In genomic region chr17:39639566-39640458, GRCh38 we compare ENCODE assay signal across 17 cellular contexts. TPM values are rescaled to one million over a fixed set of nuclear protein-coding genes. Genes with fewer than 3 reads are reported as not detected.
A peak's percentile ranks its signal among the peaks of the same experiment; 100 is the strongest.
DNase-seq lines count a peak whose midpoint lies in the region; ATAC-seq and TF ChIP-seq lines count a peak whose summit lies in the region.
"Had no signal": no experiment of that assay in that cellular context is flagged by ENCODE, and none has a peak within 500 bp of the region (broad histone marks: within the 10 kb centered on the region; RNA-seq: fewer than 3 reads in every experiment).

No MANE protein-coding gene starts in this region.

- no peak overlapping the region for H3K56ac ChIP-seq in IMR-90 (ENCODE audit: extremely low read depth, insufficient read depth, low read length)

- no peak overlapping the region for H3K23ac ChIP-seq in IMR-90 (ENCODE audit: low read depth, low read length)

- H3K79me1 ChIP-seq in IMR-90 (ENCODE audit: low read depth in 1 of 2, low read length in 2 of 2) = peaks cover 39 to 86% of the 10 kb centered on the region in 2 experiments

- no peak overlapping the region for H3K4me3 ChIP-seq in CD4-positive, alpha-beta memory T cell (ENCODE audit: low read length in 2 of 2)
- no peak overlapping the region for H3K4me3 ChIP-seq in IMR-90 (ENCODE audit: insufficient read depth, low read depth, low read length)
- H3K4me3 ChIP-seq: esophagus squamous epithelium, thyroid gland had no signal

- POLR2A ChIA-PET in CD4-positive, alpha-beta memory T cell (lab: Charles Lee; ENCODE audit: partially characterized antibody) = interaction anchor here (1.0 to 1.5 kb wide), 3 partner anchors 13 to 114 kb away, joined by 3 read pairs; no protein-coding TSS in a partner anchor
- POLR2A ChIA-PET in IMR-90 (lab: Charles Lee; ENCODE audit: unreplicated experiment) = no interaction called here

- no peak overlapping the region for H4K8ac ChIP-seq in IMR-90 (ENCODE audit: low read depth in 2 of 2, low read length in 2 of 2)

- peak overlapping the region in 7 of 8 donors; percentile 17 to 64 (median 50) for H3K4me3 Mint-ChIP-seq in CD4-positive, alpha-beta memory T cell
- peak overlapping the region; percentile 19 to 52 for H3K4me3 Mint-ChIP-seq in effector memory CD8-positive, alpha-beta T cell
- peak overlapping the region; percentile 8 for H3K4me3 Mint-ChIP-seq in nephron progenitor cell

- no peak overlapping the region for H4K91ac ChIP-seq in IMR-90 (ENCODE audit: insufficient read depth, low read depth, low read length)

- no peak overlapping the region for H3K4me2 ChIP-seq in IMR-90 (ENCODE audit: low read depth, low read length)

- WGBS in IMR-90 (ENCODE audit: extremely low coverage in 2 of 2, insufficient read length in 1 of 2), 2 experiments = 91% methylated on average over 10 of the region's 11 CpGs; no CpG with 5 or more reads in 1 of the 2 experiments

- H3K36me3 Mint-ChIP-seq in CD4-positive, alpha-beta memory T cell = peaks cover 0 to 17% of the 10 kb centered on the region in 2 donors
- H3K36me3 Mint-ChIP-seq in effector memory CD8-positive, alpha-beta T cell (ENCODE audit: insufficient read depth) = peaks cover 1% of the 10 kb centered on the region
- no peaks in the 10 kb centered on the region for H3K36me3 Mint-ChIP-seq in nephron progenitor cell (ENCODE audit: low read depth)

- no peak overlapping the region for H3K4ac ChIP-seq in IMR-90 (ENCODE audit: low read depth, low read length)

- peaks cover 75% of the 10 kb centered on the region for H3K4me1 ChIP-seq in CD4-positive, alpha-beta memory T cell (ENCODE audit: insufficient read depth, low read length)
- peaks cover 25% of the 10 kb centered on the region for H3K4me1 ChIP-seq in IMR-90 (ENCODE audit: control insufficient read depth, insufficient read depth, low read length)

- peak overlapping the region in 6 of 7 donors; percentile 4 to 68 (median 32) for H3K27ac Mint-ChIP-seq in CD4-positive, alpha-beta memory T cell
- H3K27ac Mint-ChIP-seq in effector memory CD8-positive, alpha-beta T cell = peak overlapping the region in 1 of 2 donors; percentile 20
- H3K27ac Mint-ChIP-seq in nephron progenitor cell = no peak overlapping the region

- no peaks in the 10 kb centered on the region for H3K9me3 ChIP-seq in CD4-positive, alpha-beta memory T cell (ENCODE audit: control insufficient read depth in 1 of 2, low read length in 2 of 2)
- no peaks in the 10 kb centered on the region for H3K9me3 ChIP-seq in IMR-90 (ENCODE audit: control insufficient read depth, insufficient read depth, low read length)
- H3K9me3 ChIP-seq: esophagus squamous epithelium, thyroid gland had no signal

- no peaks in the 10 kb centered on the region for H3K27me3 ChIP-seq in CD4-positive, alpha-beta memory T cell (ENCODE audit: insufficient read depth, low read length)
- no peaks in the 10 kb centered on the region for H3K27me3 ChIP-seq in IMR-90 (ENCODE audit: control insufficient read depth, insufficient read depth, low read length)
- H3K27me3 ChIP-seq: esophagus squamous epithelium, thyroid gland had no signal

- no peak for TF ChIP-seq RAD21 in IMR-90 (IDR thresholded peaks at IDR 0.05; ENCODE audit: low read length)

- H4K20me1 ChIP-seq in IMR-90 (ENCODE audit: insufficient read depth, low read length) = peaks cover 46% of the 10 kb centered on the region

- H3K9me1 ChIP-seq in IMR-90 (ENCODE audit: insufficient read depth, low read length) = peaks cover 49% of the 10 kb centered on the region

- no peak overlapping the region for H2AK5ac ChIP-seq in IMR-90 (ENCODE audit: low read depth, low read length)

- H2BK15ac ChIP-seq in IMR-90 (ENCODE audit: low read depth, low read length) = no peak overlapping the region

- H3K27ac ChIP-seq in CD4-positive, alpha-beta memory T cell (ENCODE audit: low read depth, low read length) = no peak overlapping the region
- no peak overlapping the region for H3K27ac ChIP-seq in IMR-90 (ENCODE audit: insufficient read depth, low read length)
- H3K27ac ChIP-seq: esophagus squamous epithelium had no signal

- H3K4me1 Mint-ChIP-seq in CD4-positive, alpha-beta memory T cell = peaks cover 40 to 82% (median 63%) of the 10 kb centered on the region in 4 donors
- peaks cover 68 to 69% of the 10 kb centered on the region in 2 donors for H3K4me1 Mint-ChIP-seq in effector memory CD8-positive, alpha-beta T cell (ENCODE audit: low read depth in 2 of 2)
- peaks cover 91% of the 10 kb centered on the region for H3K4me1 Mint-ChIP-seq in nephron progenitor cell

- H2BK20ac ChIP-seq in IMR-90 (ENCODE audit: low read depth, low read length) = no peak overlapping the region

- TF ChIP-seq POLR2A in IMR-90 (IDR thresholded peaks at IDR 0.05; ENCODE audit: low read depth, low read length) = no peak

- H2BK120ac ChIP-seq in IMR-90 (ENCODE audit: low read depth, low read length) = no peak overlapping the region

- BruUV-seq in IMR-90 (replicated peaks; lab: Mats Ljungman, UMichigan) = no TSS peak

- no peak for TF ChIP-seq CTCF in IMR-90 (conservative IDR thresholded peaks at IDR 0.05; ENCODE audit: low read depth, low read length)
- no peak for TF ChIP-seq CTCF in nephron progenitor cell (IDR thresholded peaks at IDR 0.05)

- no peak for DNase-seq in CD4-positive, alpha-beta memory T cell
- no peak for DNase-seq in IMR-90
- no peak for DNase-seq in effector memory CD8-positive, alpha-beta T cell
- DNase-seq in nephron progenitor cell = no peak
- DNase-seq in pons (ENCODE audit: low spot score) = no peak
- DNase-seq in posterior vena cava (ENCODE audit: low spot score) = no peak
- DNase-seq in activated effector memory CD4-positive, alpha-beta T cell treated with anti-CD3 and anti-CD28 coated beads, Interleukin-2, amount 50 U/mL, for 16 hours = no peak
- no peak for DNase-seq in COLO829 (ENCODE audit: low spot score)
- DNase-seq: cortex of kidney, esophagus squamous epithelium, GF-D8, hypothalamus, NCI-H1436 treated with DMSO at 0.1 percent for 48 hours, NCI-H446 treated with DMSO at 0.1 percent for 48 hours, occipital lobe, thyroid gland had no signal

- H3K9me3 Mint-ChIP-seq in CD4-positive, alpha-beta memory T cell = no peaks in the 10 kb centered on the region
- no peaks in the 10 kb centered on the region for H3K9me3 Mint-ChIP-seq in effector memory CD8-positive, alpha-beta T cell
- no peaks in the 10 kb centered on the region for H3K9me3 Mint-ChIP-seq in nephron progenitor cell

- H3K14ac ChIP-seq in IMR-90 (replicated peaks; ENCODE audit: low read depth, low read length) = no peak overlapping the region

- H2AK9ac ChIP-seq in IMR-90 (replicated peaks; ENCODE audit: low read depth, low read length, poor library complexity) = peak overlapping the region; percentile 23

- dilution Hi-C loops in IMR-90 (cut with HindIII; ENCODE audit: low sequenced_read_pairs, unreplicated experiment) = no loop called here

- no peak overlapping the region for H4K5ac ChIP-seq in IMR-90 (ENCODE audit: low read depth, low read length)

- CTCF ChIA-PET in CD4-positive, alpha-beta memory T cell (lab: Charles Lee; ENCODE audit: partially characterized antibody) = interaction anchor here (1.4 to 6.9 kb wide), 4 partner anchors 13 to 28 kb away, joined by 3 to 67 read pairs (median 29); partner anchors contain the start of gene PNMT
- CTCF ChIA-PET in IMR-90 (lab: Yijun Ruan, JAX) = interaction anchor here (2.9 kb wide), 1 partner anchor 18 kb away, joined by 11 read pairs; no protein-coding TSS in a partner anchor

- no peaks in the 10 kb centered on the region for H3K27me3 Mint-ChIP-seq in CD4-positive, alpha-beta memory T cell
- H3K27me3 Mint-ChIP-seq in effector memory CD8-positive, alpha-beta T cell = no peaks in the 10 kb centered on the region
- peaks cover 4% of the 10 kb centered on the region for H3K27me3 Mint-ChIP-seq in nephron progenitor cell (ENCODE audit: low read depth, poor library complexity)

- H3K9ac ChIP-seq in IMR-90 (ENCODE audit: low read depth, low read length) = no peak overlapping the region

- H3K18ac ChIP-seq in IMR-90 (ENCODE audit: low read depth, low read length) = no peak overlapping the region

- H2BK5ac ChIP-seq in IMR-90 (ENCODE audit: low read depth, low read length, poor library complexity, severe bottlenecking) = no peak overlapping the region

- no peak for ATAC-seq in IMR-90 (ENCODE audit: low read depth)
- ATAC-seq in effector memory CD8-positive, alpha-beta T cell (replicated peaks) = no peak

- H3K36me3 ChIP-seq in CD4-positive, alpha-beta memory T cell (ENCODE audit: insufficient read depth, low read length) = no peaks in the 10 kb centered on the region
- no peaks in the 10 kb centered on the region for H3K36me3 ChIP-seq in IMR-90 (ENCODE audit: control insufficient read depth, insufficient read depth, low read length)
- H3K36me3 ChIP-seq: thyroid gland had no signal

- intact Hi-C loops in CD4-positive, alpha-beta memory T cell (cut with micrococcal nuclease) = loop anchor here (5.0 kb wide), 3 partner anchors 47 to 342 kb away; partner anchors contain the start of genes IKZF3, PGAP3 and PSMD3
- intact Hi-C loops in IMR-90 (cut with micrococcal nuclease) (no loop called here), posterior vena cava (cut with DNase I) (loop anchor here in 1 of 2 donors (5.0 to 10.0 kb wide), 2 partner anchors 45 to 112 kb away; partner anchors contain the start of gene PGAP3)

- H2AFZ ChIP-seq in IMR-90 (replicated peaks; ENCODE audit: low read length, poor library complexity) = no peak overlapping the region

- in situ Hi-C loops in IMR-90 (cut with MboI; ENCODE audit: low sequenced_read_pairs) = no loop called here

RNA-seq across cellular contexts. Expression of gene STARD3, which starts 2.9 kb away (rescaled TPM):
- 100 to 1,000 TPM; 105 to 110 TPM for total RNA-seq in CD4-positive, alpha-beta memory T cell
- 10 to 100 TPM; 42.2 to 43.2 TPM for polyA plus RNA-seq in CD4-positive, alpha-beta memory T cell
- 8.1 and 8.6 TPM in 2 replicates for total RNA-seq in IMR-90 (2012; rRNA removed)
- 50.4 and 69.2 TPM in 2 replicates for polyA plus RNA-seq in IMR-90 (2012; rRNA removed)
- polyA plus RNA-seq in IMR-90 (2012; cell fraction: cytosol; rRNA removed) = 35.4 and 66.2 TPM in 2 replicates
- polyA plus RNA-seq in IMR-90 (2012; cell fraction: nucleus; rRNA removed; ENCODE audit: low replicate concordance) = 141 and 452 TPM in 2 replicates
- 10 to 100 TPM; 32.8 to 35.4 TPM for total RNA-seq in posterior vena cava

RNA-seq across cellular contexts. Expression of gene PPP1R1B, which starts 13.1 kb away (rescaled TPM):
- not detected for total RNA-seq in CD4-positive, alpha-beta memory T cell
- not detected for polyA plus RNA-seq in CD4-positive, alpha-beta memory T cell
- total RNA-seq in IMR-90 (2012; rRNA removed) (not detected in 2 replicates), posterior vena cava (1 to 10 TPM in 1 of 2 donors, under 1 TPM in 1; 0.38 to 2.3 TPM)
- polyA plus RNA-seq in IMR-90 (2012; rRNA removed) = not detected in 2 replicates
- polyA plus RNA-seq in IMR-90 (2012; cell fraction: cytosol; rRNA removed) = not detected in 2 replicates
- polyA plus RNA-seq in IMR-90 (2012; cell fraction: nucleus; rRNA removed; ENCODE audit: low replicate concordance) = not detected in 2 replicates

RNA-seq across cellular contexts. Expression of gene TCAP, which starts 25.3 kb away (rescaled TPM):
- 1 to 10 TPM; 5.9 to 6.3 TPM for total RNA-seq in CD4-positive, alpha-beta memory T cell
- under 1 TPM in 1 of 2 donors, not detected in 1; 0.14 TPM for polyA plus RNA-seq in CD4-positive, alpha-beta memory T cell
- under 0.01 TPM in 2 replicates for total RNA-seq in IMR-90 (2012; rRNA removed)
- polyA plus RNA-seq in IMR-90 (2012; rRNA removed) = 0.21 and 0.26 TPM in 2 replicates
- polyA plus RNA-seq in IMR-90 (2012; cell fraction: cytosol; rRNA removed) = 0.03 and 0.09 TPM in 2 replicates
- polyA plus RNA-seq in IMR-90 (2012; cell fraction: nucleus; rRNA removed; ENCODE audit: low replicate concordance) = 1.2 and 3.2 TPM in 2 replicates
- 1 to 10 TPM in 1 of 2 donors, under 1 TPM in 1; 0.81 to 1.0 TPM for total RNA-seq in posterior vena cava

RNA-seq across cellular contexts. Expression of gene PNMT, which starts 28.4 kb away (rescaled TPM):
- total RNA-seq in CD4-positive, alpha-beta memory T cell = under 1 TPM in 1 of 2 experiments, not detected in 1; 0.55 TPM
- polyA plus RNA-seq in CD4-positive, alpha-beta memory T cell = not detected
- total RNA-seq in IMR-90 (2012; rRNA removed) (not detected in 2 replicates), posterior vena cava (1 to 10 TPM in 1 of 2 donors, under 1 TPM in 1; 0.62 to 3.1 TPM)
- polyA plus RNA-seq in IMR-90 (2012; rRNA removed) = not detected in 2 replicates
- 0.08 TPM in 1 of 2 replicates, not detected in the other for polyA plus RNA-seq in IMR-90 (2012; cell fraction: cytosol; rRNA removed)
- polyA plus RNA-seq in IMR-90 (2012; cell fraction: nucleus; rRNA removed; ENCODE audit: low replicate concordance) = not detected in 2 replicates
- total RNA-seq: SK-MEL-5 had no signal

RNA-seq across cellular contexts. Expression of gene NEUROD2, which starts 32.1 kb away (rescaled TPM):
- total RNA-seq in CD4-positive, alpha-beta memory T cell = not detected
- polyA plus RNA-seq in CD4-positive, alpha-beta memory T cell = under 1 TPM in 1 of 2 donors, not detected in 1; 0.06 TPM
- total RNA-seq in IMR-90 (2012; rRNA removed) (not detected in 2 replicates), posterior vena cava (not detected)
- not detected in 2 replicates for polyA plus RNA-seq in IMR-90 (2012; rRNA removed)
- polyA plus RNA-seq in IMR-90 (2012; cell fraction: cytosol; rRNA removed) = not detected in 2 replicates
- polyA plus RNA-seq in IMR-90 (2012; cell fraction: nucleus; rRNA removed; ENCODE audit: low replicate concordance) = 0.03 TPM in 1 of 2 replicates, not detected in the other
- total RNA-seq: esophagus squamous epithelium, SK-MEL-5, thyroid gland had no signal
